ENCODE assay signal across 2 cellular contexts in genomic region chr7:45028920-45029344, GRCh38.
A peak's percentile ranks its signal among the peaks of the same experiment; 100 is the strongest.
TF ChIP-seq lines count a peak whose summit lies in the region.

No MANE protein-coding gene starts in this region.

TF ChIP-seq in GM12878, 131 proteins besides CTCF, POLR2A, EP300 and RAD21:
- TF ChIP-seq ZNF384 (IDR thresholded peaks at IDR 0.05; ENCODE audit: borderline replicate concordance, low read depth, low read length) (0 out of 2 replicates have a peak, but pooled peaks have one; percentile 2), NR2C1 (IDR thresholded peaks at IDR 0.05) (no peak), CBFB (IDR thresholded peaks at IDR 0.05; ENCODE audit: low read depth) (peak; percentile 27; the same call in 1 of the 2 replicates), ZNF622 (IDR thresholded peaks at IDR 0.05) (no peak), ZBED1 (IDR thresholded peaks at IDR 0.05; ENCODE audit: borderline replicate concordance) (no peak), USF2 (IDR thresholded peaks at IDR 0.05; ENCODE audit: borderline replicate concordance, low read depth, low read length) (no peak), CUX1 (IDR thresholded peaks at IDR 0.05; ENCODE audit: insufficient replicate concordance, low read depth, low read length) (no peak), STAT1 (conservative IDR thresholded peaks at IDR 0.05) (no peak), USF1 (IDR thresholded peaks at IDR 0.05; ENCODE audit: borderline replicate concordance, extremely low read length, insufficient read depth, low read depth, low read length) (no peak), TCF7 (IDR thresholded peaks at IDR 0.05; ENCODE audit: borderline replicate concordance) (no peak), SMARCA5 (IDR thresholded peaks at IDR 0.05) (no peak), MTA3 (IDR thresholded peaks at IDR 0.05; ENCODE audit: borderline replicate concordance, low read length) (no peak), E4F1 (IDR thresholded peaks at IDR 0.05; ENCODE audit: borderline replicate concordance, partially characterized antibody) (no peak), RUNX3 (IDR thresholded peaks at IDR 0.05; ENCODE audit: low read length) (peak; percentile 64; the same call in 1 of the 2 replicates), BCL11A (IDR thresholded peaks at IDR 0.05; ENCODE audit: low read depth, low read length) (no peak), MEF2B (IDR thresholded peaks at IDR 0.05; ENCODE audit: partially characterized antibody, poor library complexity, severe bottlenecking) (no peak), CHD1 (IDR thresholded peaks at IDR 0.05; ENCODE audit: low read depth, low read length) (no peak), RFX5 (IDR thresholded peaks at IDR 0.05; ENCODE audit: low read depth, low read length) (no peak)
- TF ChIP-seq, protein P1, sequence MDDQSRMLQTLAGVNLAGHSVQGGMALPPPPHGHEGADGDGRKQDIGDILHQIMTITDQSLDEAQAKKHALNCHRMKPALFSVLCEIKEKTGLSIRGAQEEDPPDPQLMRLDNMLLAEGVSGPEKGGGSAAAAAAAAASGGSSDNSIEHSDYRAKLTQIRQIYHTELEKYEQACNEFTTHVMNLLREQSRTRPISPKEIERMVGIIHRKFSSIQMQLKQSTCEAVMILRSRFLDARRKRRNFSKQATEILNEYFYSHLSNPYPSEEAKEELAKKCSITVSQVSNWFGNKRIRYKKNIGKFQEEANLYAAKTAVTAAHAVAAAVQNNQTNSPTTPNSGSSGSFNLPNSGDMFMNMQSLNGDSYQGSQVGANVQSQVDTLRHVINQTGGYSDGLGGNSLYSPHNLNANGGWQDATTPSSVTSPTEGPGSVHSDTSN (IDR thresholded peaks at IDR 0.05; ENCODE audit: insufficient replicate concordance, low read depth, low read length), result no peak

TF ChIP-seq in SK-N-SH treated with all-trans-retinoic acid at 6 μM for 48 hours, 23 proteins besides CTCF, POLR2A, EP300 and RAD21:
- no peak for TF ChIP-seq POU6F1 (CRISPR knock-in tag; IDR thresholded peaks at IDR 0.05; ENCODE audit: borderline replicate concordance, low read depth)
- no peak for TF ChIP-seq GLIS3 (CRISPR knock-in tag; IDR thresholded peaks at IDR 0.05)
- no peak for TF ChIP-seq ZFP30 (CRISPR knock-in tag; IDR thresholded peaks at IDR 0.05)
- TF ChIP-seq BACH2 (CRISPR knock-in tag; IDR thresholded peaks at IDR 0.05; ENCODE audit: borderline replicate concordance), result no peak
- no peak for TF ChIP-seq ZC3H10 (CRISPR knock-in tag; IDR thresholded peaks at IDR 0.05)
- no peak for TF ChIP-seq SNAI2 (CRISPR knock-in tag; IDR thresholded peaks at IDR 0.05)
- TF ChIP-seq CREB5 (CRISPR knock-in tag; IDR thresholded peaks at IDR 0.05; ENCODE audit: low read depth), result no peak
- TF ChIP-seq CSRNP3 (CRISPR knock-in tag; IDR thresholded peaks at IDR 0.05), result no peak
- TF ChIP-seq, protein P2, sequence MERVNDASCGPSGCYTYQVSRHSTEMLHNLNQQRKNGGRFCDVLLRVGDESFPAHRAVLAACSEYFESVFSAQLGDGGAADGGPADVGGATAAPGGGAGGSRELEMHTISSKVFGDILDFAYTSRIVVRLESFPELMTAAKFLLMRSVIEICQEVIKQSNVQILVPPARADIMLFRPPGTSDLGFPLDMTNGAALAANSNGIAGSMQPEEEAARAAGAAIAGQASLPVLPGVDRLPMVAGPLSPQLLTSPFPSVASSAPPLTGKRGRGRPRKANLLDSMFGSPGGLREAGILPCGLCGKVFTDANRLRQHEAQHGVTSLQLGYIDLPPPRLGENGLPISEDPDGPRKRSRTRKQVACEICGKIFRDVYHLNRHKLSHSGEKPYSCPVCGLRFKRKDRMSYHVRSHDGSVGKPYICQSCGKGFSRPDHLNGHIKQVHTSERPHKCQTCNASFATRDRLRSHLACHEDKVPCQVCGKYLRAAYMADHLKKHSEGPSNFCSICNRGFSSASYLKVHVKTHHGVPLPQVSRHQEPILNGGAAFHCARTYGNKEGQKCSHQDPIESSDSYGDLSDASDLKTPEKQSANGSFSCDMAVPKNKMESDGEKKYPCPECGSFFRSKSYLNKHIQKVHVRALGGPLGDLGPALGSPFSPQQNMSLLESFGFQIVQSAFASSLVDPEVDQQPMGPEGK (CRISPR knock-in tag; IDR thresholded peaks at IDR 0.05; ENCODE audit: borderline replicate concordance), result no peak
- TF ChIP-seq, protein P3, sequence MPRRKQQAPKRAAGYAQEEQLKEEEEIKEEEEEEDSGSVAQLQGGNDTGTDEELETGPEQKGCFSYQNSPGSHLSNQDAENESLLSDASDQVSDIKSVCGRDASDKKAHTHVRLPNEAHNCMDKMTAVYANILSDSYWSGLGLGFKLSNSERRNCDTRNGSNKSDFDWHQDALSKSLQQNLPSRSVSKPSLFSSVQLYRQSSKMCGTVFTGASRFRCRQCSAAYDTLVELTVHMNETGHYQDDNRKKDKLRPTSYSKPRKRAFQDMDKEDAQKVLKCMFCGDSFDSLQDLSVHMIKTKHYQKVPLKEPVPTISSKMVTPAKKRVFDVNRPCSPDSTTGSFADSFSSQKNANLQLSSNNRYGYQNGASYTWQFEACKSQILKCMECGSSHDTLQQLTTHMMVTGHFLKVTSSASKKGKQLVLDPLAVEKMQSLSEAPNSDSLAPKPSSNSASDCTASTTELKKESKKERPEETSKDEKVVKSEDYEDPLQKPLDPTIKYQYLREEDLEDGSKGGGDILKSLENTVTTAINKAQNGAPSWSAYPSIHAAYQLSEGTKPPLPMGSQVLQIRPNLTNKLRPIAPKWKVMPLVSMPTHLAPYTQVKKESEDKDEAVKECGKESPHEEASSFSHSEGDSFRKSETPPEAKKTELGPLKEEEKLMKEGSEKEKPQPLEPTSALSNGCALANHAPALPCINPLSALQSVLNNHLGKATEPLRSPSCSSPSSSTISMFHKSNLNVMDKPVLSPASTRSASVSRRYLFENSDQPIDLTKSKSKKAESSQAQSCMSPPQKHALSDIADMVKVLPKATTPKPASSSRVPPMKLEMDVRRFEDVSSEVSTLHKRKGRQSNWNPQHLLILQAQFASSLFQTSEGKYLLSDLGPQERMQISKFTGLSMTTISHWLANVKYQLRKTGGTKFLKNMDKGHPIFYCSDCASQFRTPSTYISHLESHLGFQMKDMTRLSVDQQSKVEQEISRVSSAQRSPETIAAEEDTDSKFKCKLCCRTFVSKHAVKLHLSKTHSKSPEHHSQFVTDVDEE (CRISPR knock-in tag; IDR thresholded peaks at IDR 0.05), result no peak
- no peak for TF ChIP-seq TCF4 (CRISPR knock-in tag; IDR thresholded peaks at IDR 0.05; ENCODE audit: borderline replicate concordance)
